In the genomic region with DNA sequence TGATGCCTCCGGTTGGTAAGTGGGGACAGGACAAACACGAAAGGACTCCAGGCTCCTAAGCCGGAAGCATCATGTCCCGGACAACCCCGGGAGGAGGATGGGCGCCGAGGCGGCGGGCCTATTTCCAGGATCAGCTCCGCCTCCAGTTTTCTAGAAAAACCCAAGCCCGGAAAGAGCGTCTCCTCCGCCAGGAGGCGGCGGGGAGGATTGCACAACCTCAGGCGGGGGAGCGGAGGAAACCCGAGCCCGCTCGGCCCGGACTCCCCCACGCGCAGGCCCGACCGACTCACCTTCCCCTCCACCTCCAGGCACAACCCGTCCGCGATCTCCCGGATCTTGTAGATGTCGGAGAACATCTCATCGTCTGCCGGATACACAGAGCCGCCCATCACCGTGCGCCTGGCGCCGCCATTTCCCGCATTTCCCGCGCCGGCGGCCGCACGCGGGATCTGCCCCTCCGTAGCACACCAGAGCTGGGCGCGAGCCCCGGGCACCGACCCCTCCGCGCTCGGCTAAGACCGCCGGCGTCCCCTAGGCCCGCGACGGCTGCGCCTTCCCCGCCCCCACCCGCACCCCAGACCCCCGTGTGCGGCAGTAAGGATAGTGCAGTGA, we compare ENCODE assay signal across 8 cellular contexts. TPM values are rescaled to one million over a fixed set of nuclear protein-coding genes. Genes with fewer than 3 reads are reported as not detected.
A peak's percentile ranks its signal among the peaks of the same experiment; 100 is the strongest.
DNase-seq lines count a peak whose midpoint lies in the region; ATAC-seq, FAIRE-seq and TF ChIP-seq lines count a peak whose summit lies in the region.

No MANE protein-coding gene starts in this region.

- peak overlapping the region; percentile 95 for H3K4me3 Mint-ChIP-seq in Calu3 (ENCODE audit: low read depth, unreplicated experiment)

- peaks cover 67% of the 10 kb centered on the region for H3K79me2 ChIP-seq in PC-3 (ENCODE audit: low read length)

- TF ChIP-seq CTCF in Calu3 (IDR thresholded peaks at IDR 0.05; ENCODE audit: unreplicated experiment), result no peak
- TF ChIP-seq CTCF in PC-3 (conservative IDR thresholded peaks at IDR 0.05; ENCODE audit: low read depth, low read length), result no peak
- peak; percentile 22 to 63 (median 32) for TF ChIP-seq CTCF in esophagus muscularis mucosa (IDR thresholded peaks at IDR 0.05)

- intact Hi-C loops in Calu3 (cut with micrococcal nuclease; ENCODE audit: unreplicated experiment), result no loop called here
- intact Hi-C loops in PC-3 (cut with micrococcal nuclease), result no loop called here
- intact Hi-C loops in esophagus muscularis mucosa (cut with DNase I), result no loop called here

- no peaks in the 10 kb centered on the region for H3K9me2 ChIP-seq in PC-3 (replicated peaks; ENCODE audit: low read length)

- peak; percentile 79 for TF ChIP-seq EP300 in esophagus muscularis mucosa (IDR thresholded peaks at IDR 0.05)

- H3K4me1 ChIP-seq in PC-3 (ENCODE audit: insufficient read depth, low read length) (peaks cover 41% of the 10 kb centered on the region), esophagus muscularis mucosa (peaks cover 51 to 62% (median 58%) of the 10 kb centered on the region in 4 donors)

- no peaks in the 10 kb centered on the region for H3K9me3 Mint-ChIP-seq in Calu3 (ENCODE audit: low read depth, unreplicated experiment)

- peaks cover 28% of the 10 kb centered on the region for H3K4me1 Mint-ChIP-seq in Calu3 (ENCODE audit: low read depth, unreplicated experiment)

- peaks cover 52% of the 10 kb centered on the region for H4K20me1 ChIP-seq in PC-3 (ENCODE audit: low read length)

- peak; percentile 35 for ATAC-seq in GM21360 (IDR thresholded peaks at IDR 0.05; ENCODE audit: unreplicated experiment)
- peak; percentile 34 for ATAC-seq in PC-3

- BruUV-seq in Calu3 (replicated peaks; lab: Mats Ljungman, UMichigan), result no TSS peak
- TSS peak; percentile 38 for BruUV-seq in PC-3 (replicated peaks; lab: Mats Ljungman, UMichigan)

- peak overlapping the region; percentile 93 for H3K4me2 ChIP-seq in PC-3 (ENCODE audit: low read length)

- peak; percentile 39 for TF ChIP-seq POLR2A in esophagus muscularis mucosa (IDR thresholded peaks at IDR 0.05; ENCODE audit: low read depth)

- peak overlapping the region; percentile 100 for H3K9ac ChIP-seq in PC-3 (ENCODE audit: low read length)

- POLR2A ChIA-PET in PC-3 (lab: Charles Lee; ENCODE audit: unreplicated experiment), result interaction anchor here (0.6 to 1.6 kb wide), 3 partner anchors 13 to 156 kb away, joined by 3 to 9 read pairs (median 4); no protein-coding TSS in a partner anchor

- peak overlapping the region; percentile 87 for H3K27ac Mint-ChIP-seq in Calu3 (ENCODE audit: unreplicated experiment)

- DNase-seq in Calu3, result peak; percentile 91
- peak; percentile 51 for DNase-seq in HTR-8/SVneo (ENCODE audit: insufficient read length, low spot score)
- DNase-seq in PC-3, result peak; percentile 80
- DNase-seq in activated T-helper 1 cell treated with Interleukin-2 at 50 U/mL for 16 hours (ENCODE audit: low read depth), result peak; percentile 73
- peak; percentile 97 for DNase-seq in esophagus muscularis mucosa (ENCODE audit: extremely low spot score)
- peak; percentile 92 for DNase-seq in myocyte (ENCODE audit: low read depth)
- peak; percentile 53 for DNase-seq in stimulated activated CD8-positive, alpha-beta memory T cell treated with anti-CD3 and anti-CD28 coated beads, Interleukin-7, amount 100 ng/mL, for 24 hours (ENCODE audit: low read depth)

- H2AFZ ChIP-seq in PC-3 (ENCODE audit: low read length), result 0 out of 2 replicates have a peak overlapping the region, but pooled peaks have one; percentile 57

- peaks cover 46% of the 10 kb centered on the region for H3K36me3 ChIP-seq in PC-3 (ENCODE audit: low read depth, low read length)
- peaks cover 43 to 63% (median 56%) of the 10 kb centered on the region in 4 donors for H3K36me3 ChIP-seq in esophagus muscularis mucosa

- no peaks in the 10 kb centered on the region for H3K27me3 Mint-ChIP-seq in Calu3 (ENCODE audit: unreplicated experiment)

- FAIRE-seq in HTR-8/SVneo (lab: Jason Lieb, UNC), result no peak

- H3K4me3 ChIP-seq in PC-3 (ENCODE audit: low read length) (peak overlapping the region; percentile 95), esophagus muscularis mucosa (peak overlapping the region; percentile 83 to 100 (median 92))

- H3K27ac ChIP-seq in PC-3 (ENCODE audit: low read length) (peak overlapping the region; percentile 96), esophagus muscularis mucosa (replicated peaks in 1 of 4) (peak overlapping the region; percentile 99 to 100 (median 100))

- CTCF ChIA-PET in Calu3 (lab: Charles Lee), result interaction anchor here (0.6 to 2.9 kb wide), 4 partner anchors 9 to 88 kb away, joined by 3 to 13 read pairs (median 8); no protein-coding TSS in a partner anchor
- CTCF ChIA-PET in PC-3 (lab: Charles Lee), result interaction anchor here (2.1 kb wide), 1 partner anchor 11 kb away, joined by 9 read pairs; no protein-coding TSS in a partner anchor

- H3K27me3 ChIP-seq in PC-3 (ENCODE audit: low read length) (no peaks in the 10 kb centered on the region), esophagus muscularis mucosa (no peaks in the 10 kb centered on the region)

- no peaks in the 10 kb centered on the region for H3K9me3 ChIP-seq in PC-3 (ENCODE audit: low read length)
- no peaks in the 10 kb centered on the region for H3K9me3 ChIP-seq in esophagus muscularis mucosa

- WGBS in esophagus muscularis mucosa, result under 1% methylated on average over 23 of the region's 64 CpGs

- H3K36me3 Mint-ChIP-seq in Calu3 (ENCODE audit: insufficient read depth, unreplicated experiment), result peaks cover 84% of the 10 kb centered on the region

- H3F3A ChIP-seq in PC-3 (ENCODE audit: low read length, unreplicated experiment), result peaks cover 23% of the 10 kb centered on the region

RNA-seq across cellular contexts. Expression of a gene that starts 0.5 kb away (rescaled TPM):
- 1,364 and 1,652 TPM in 2 replicates for total RNA-seq in Calu3 (2022)
- total RNA-seq in PC-3 (2014; rRNA removed), result 948 and 982 TPM in 2 replicates
- total RNA-seq in esophagus muscularis mucosa, result 1,000 to 10,000 TPM; 1,985 to 5,244 (median 2,921) TPM
- total RNA-seq in myocyte, result 2,103 and 2,274 TPM in 2 replicates
- 3,554 TPM for polyA plus RNA-seq in myocyte (2012)

Comparison
In these comparisons a context has a peak if more than half of its experiments do, and no peak if none do; other contexts are left out.
1. Peak in every context shown above with its lines: DNase-seq, ATAC-seq, H3K4me3 ChIP-seq and H3K27ac ChIP-seq.
2. CTCF ChIP-seq: peak in esophagus muscularis mucosa (3 of 3); none in Calu3 (single experiment) and PC-3 (single experiment).